In the genomic region with DNA sequence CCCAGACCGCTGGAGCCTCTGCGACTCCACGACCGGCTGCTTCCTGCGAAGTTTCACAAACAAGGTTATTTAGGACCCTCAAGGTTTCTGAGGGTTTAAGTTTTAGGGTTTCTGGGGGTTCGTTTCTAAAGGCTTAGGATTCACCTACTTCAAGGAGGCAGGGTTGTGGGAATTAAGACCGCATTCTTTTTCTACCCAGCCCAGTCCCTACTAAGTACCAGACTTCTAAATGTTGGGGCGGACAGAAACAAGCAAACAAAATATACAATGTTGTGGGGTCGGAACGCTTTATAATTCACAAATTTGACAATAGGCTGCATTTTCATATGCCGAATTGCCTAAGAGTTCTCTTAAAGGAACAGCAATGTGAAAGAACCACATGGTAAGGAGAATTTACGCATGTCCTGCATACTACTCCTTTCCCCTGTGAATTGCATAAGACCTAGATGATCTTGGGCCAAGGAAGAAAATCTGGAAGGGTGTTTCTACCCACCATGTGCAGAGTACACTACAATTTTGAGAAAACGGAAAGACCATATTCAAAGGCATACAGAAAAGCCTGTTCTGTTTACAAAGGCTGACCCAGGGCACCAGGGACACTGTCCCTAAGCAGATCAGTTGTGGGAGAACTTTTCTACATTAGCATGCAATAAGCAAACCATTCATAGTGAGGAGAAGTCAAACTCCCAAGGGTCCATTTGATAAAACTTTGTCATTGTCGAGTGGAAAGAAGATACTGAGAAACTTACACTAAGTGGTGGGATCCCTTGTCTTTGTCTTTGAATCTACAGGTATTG, we compare ENCODE assay signal across 8 cellular contexts.
DNase-seq lines count a peak whose midpoint lies in the region; ATAC-seq and TF ChIP-seq lines count a peak whose summit lies in the region.

No MANE protein-coding gene starts in this region.

- intact Hi-C loops in HCT116 (cut with micrococcal nuclease), result loop anchor here (1.0 kb wide), 1 partner anchor 87 kb away; no protein-coding TSS in a partner anchor
- intact Hi-C loops in sigmoid colon (cut with DNase I), result loop anchor here (1.0 kb wide), 1 partner anchor 87 kb away; no protein-coding TSS in a partner anchor

- TF ChIP-seq RAD21 in HCT116 (IDR thresholded peaks at IDR 0.05; ENCODE audit: low read depth), result no peak

- no peak overlapping the region; the same call in 1 of the 2 replicates for H3K27ac ChIP-seq in HCT116 (ENCODE audit: low read depth, low read length)
- peak overlapping the region; percentile 79 to 91 (median 86) for H3K27ac ChIP-seq in sigmoid colon

- H3K27ac Mint-ChIP-seq in T-cell, result peak overlapping the region; percentile 72 to 100
- H3K27ac Mint-ChIP-seq in glutamatergic neuron (ENCODE audit: unreplicated experiment), result no peak overlapping the region

- CTCF ChIA-PET in HCT116 (lab: Charles Lee) (no interaction called here), T-cell (lab: Charles Lee) (interaction anchor here (0.5 to 2.3 kb wide), 7 partner anchors 52 to 739 kb away, joined by 3 to 14 read pairs (median 8); no protein-coding TSS in a partner anchor)

- H3K36me3 ChIP-seq in HCT116 (ENCODE audit: control insufficient read depth in 1 of 2, insufficient read depth in 2 of 2, low read length in 2 of 2) (no peaks in the 10 kb centered on the region), sigmoid colon (no peaks in the 10 kb centered on the region)

- H3K4me3 ChIP-seq in HCT116 (replicated peaks in 1 of 2; ENCODE audit: low read depth in 1 of 2, low read length in 2 of 2) (peak overlapping the region in 1 of 2 experiments; percentile 59; a peak in 3 of 4 replicates), sigmoid colon (peak overlapping the region; percentile 49 to 75 (median 66))

- no peaks in the 10 kb centered on the region for H3K79me2 ChIP-seq in HCT116 (ENCODE audit: insufficient read depth, low read length)

- no peak for TF ChIP-seq CTCF in HCT116 (IDR thresholded peaks at IDR 0.05 in 2 of 3, conservative IDR thresholded peaks at IDR 0.05 in 1 of 3; ENCODE audit: borderline replicate concordance in 1 of 3, insufficient read depth in 1 of 3, low read depth in 2 of 3, low read length in 2 of 3)
- no peak for TF ChIP-seq CTCF in glutamatergic neuron (IDR thresholded peaks at IDR 0.05; ENCODE audit: partially characterized antibody, unreplicated experiment)
- no peak for TF ChIP-seq CTCF in sigmoid colon (IDR thresholded peaks at IDR 0.05)

- peak in 1 of 4 donors; percentile 36 for TF ChIP-seq EP300 in sigmoid colon (IDR thresholded peaks at IDR 0.05)

- WGBS in sigmoid colon, 2 donors, result 17 to 26% methylated on average over 14 of the region's 14 CpGs

- no peak for DNase-seq in HCT116 (ENCODE audit: low read depth, low spot score)
- DNase-seq in T-cell, result no peak
- DNase-seq in glutamatergic neuron, result no peak
- DNase-seq in sigmoid colon, result no peak
- DNase-seq in GM19240 (ENCODE audit: insufficient read length, low spot score), result no peak
- DNase-seq in nucleus accumbens (lab: John Stamatoyannopoulos, UW), result no peak

- H3K9me3 ChIP-seq in HCT116 (ENCODE audit: control insufficient read depth in 1 of 2, insufficient read depth in 1 of 2, low read depth in 1 of 2, low read length in 2 of 2) (no peaks in the 10 kb centered on the region), sigmoid colon (no peaks in the 10 kb centered on the region)

- RAD21 ChIA-PET in HCT116 (lab: Charles Lee; ENCODE audit: low non-redundant PET in 1 of 2, low total read pairs in 2 of 2, uncharacterized antibody in 2 of 2, unreplicated experiment in 2 of 2), result no interaction called here

- H3K4me1 ChIP-seq in HCT116 (ENCODE audit: control insufficient read depth in 1 of 2, insufficient read depth in 2 of 2, low read length in 2 of 2) (peaks cover 2 to 20% of the 10 kb centered on the region in 2 experiments; a peak in 2 of 4 replicates), sigmoid colon (peaks cover 0 to 67% (median 56%) of the 10 kb centered on the region in 4 donors)

- no peaks in the 10 kb centered on the region for H4K20me1 ChIP-seq in HCT116 (ENCODE audit: insufficient read depth)

- TF ChIP-seq POLR2A in HCT116 (IDR thresholded peaks at IDR 0.05; ENCODE audit: borderline replicate concordance, extremely low read depth, insufficient read depth, insufficient read length) (no peak), sigmoid colon (IDR thresholded peaks at IDR 0.05) (no peak)

- no peak overlapping the region for H3K9ac ChIP-seq in HCT116 (ENCODE audit: low read length)

- H3K4me3 Mint-ChIP-seq in T-cell (peak overlapping the region; percentile 91 to 98 (median 95)), glutamatergic neuron (ENCODE audit: unreplicated experiment) (peak overlapping the region; percentile 74)

- no TSS peak for BruUV-seq in HCT116 (replicated peaks; lab: Mats Ljungman, UMichigan)

- H3K9me2 ChIP-seq in HCT116 (ENCODE audit: insufficient read depth), result no peaks in the 10 kb centered on the region

- H3K9me3 Mint-ChIP-seq in T-cell (no peaks in the 10 kb centered on the region), glutamatergic neuron (ENCODE audit: unreplicated experiment) (peaks cover 3% of the 10 kb centered on the region)

- POLR2A ChIA-PET in HCT116 (lab: Charles Lee), result no interaction called here
- POLR2A ChIA-PET in T-cell (lab: Charles Lee), result interaction anchor here (0.6 to 2.0 kb wide), 6 partner anchors 7 to 134 kb away, joined by 3 to 14 read pairs (median 4); no protein-coding TSS in a partner anchor

- H3K4me1 Mint-ChIP-seq in T-cell, result peaks cover 51 to 60% (median 57%) of the 10 kb centered on the region in 3 donors
- H3K4me1 Mint-ChIP-seq in glutamatergic neuron (ENCODE audit: low read depth, unreplicated experiment), result no peaks in the 10 kb centered on the region

- H3K27me3 ChIP-seq in HCT116 (ENCODE audit: insufficient read depth, low read length) (peaks cover 40% of the 10 kb centered on the region), sigmoid colon (no peaks in the 10 kb centered on the region)

- no peak overlapping the region for H2AFZ ChIP-seq in HCT116 (ENCODE audit: low read depth, low read length, poor library complexity, severe bottlenecking)

- H3K36me3 Mint-ChIP-seq in T-cell (peaks cover 13% of the 10 kb centered on the region), glutamatergic neuron (ENCODE audit: unreplicated experiment) (no peaks in the 10 kb centered on the region)

- H3K4me2 ChIP-seq in HCT116 (ENCODE audit: low read length), result peak overlapping the region; percentile 82

- H3K27me3 Mint-ChIP-seq in T-cell (no peaks in the 10 kb centered on the region), glutamatergic neuron (ENCODE audit: unreplicated experiment) (peaks cover 8% of the 10 kb centered on the region)

- no peak for ATAC-seq in HCT116
- ATAC-seq in T-cell (replicated peaks in 1 of 4), result no peak
- ATAC-seq in HG02981 (IDR thresholded peaks at IDR 0.05; ENCODE audit: unreplicated experiment), result no peak
- no peak for ATAC-seq in HG03442 (IDR thresholded peaks at IDR 0.05; ENCODE audit: unreplicated experiment)

TF ChIP-seq in HCT116, 20 proteins besides CTCF, POLR2A, EP300 and RAD21:
- TF ChIP-seq, protein P1, sequence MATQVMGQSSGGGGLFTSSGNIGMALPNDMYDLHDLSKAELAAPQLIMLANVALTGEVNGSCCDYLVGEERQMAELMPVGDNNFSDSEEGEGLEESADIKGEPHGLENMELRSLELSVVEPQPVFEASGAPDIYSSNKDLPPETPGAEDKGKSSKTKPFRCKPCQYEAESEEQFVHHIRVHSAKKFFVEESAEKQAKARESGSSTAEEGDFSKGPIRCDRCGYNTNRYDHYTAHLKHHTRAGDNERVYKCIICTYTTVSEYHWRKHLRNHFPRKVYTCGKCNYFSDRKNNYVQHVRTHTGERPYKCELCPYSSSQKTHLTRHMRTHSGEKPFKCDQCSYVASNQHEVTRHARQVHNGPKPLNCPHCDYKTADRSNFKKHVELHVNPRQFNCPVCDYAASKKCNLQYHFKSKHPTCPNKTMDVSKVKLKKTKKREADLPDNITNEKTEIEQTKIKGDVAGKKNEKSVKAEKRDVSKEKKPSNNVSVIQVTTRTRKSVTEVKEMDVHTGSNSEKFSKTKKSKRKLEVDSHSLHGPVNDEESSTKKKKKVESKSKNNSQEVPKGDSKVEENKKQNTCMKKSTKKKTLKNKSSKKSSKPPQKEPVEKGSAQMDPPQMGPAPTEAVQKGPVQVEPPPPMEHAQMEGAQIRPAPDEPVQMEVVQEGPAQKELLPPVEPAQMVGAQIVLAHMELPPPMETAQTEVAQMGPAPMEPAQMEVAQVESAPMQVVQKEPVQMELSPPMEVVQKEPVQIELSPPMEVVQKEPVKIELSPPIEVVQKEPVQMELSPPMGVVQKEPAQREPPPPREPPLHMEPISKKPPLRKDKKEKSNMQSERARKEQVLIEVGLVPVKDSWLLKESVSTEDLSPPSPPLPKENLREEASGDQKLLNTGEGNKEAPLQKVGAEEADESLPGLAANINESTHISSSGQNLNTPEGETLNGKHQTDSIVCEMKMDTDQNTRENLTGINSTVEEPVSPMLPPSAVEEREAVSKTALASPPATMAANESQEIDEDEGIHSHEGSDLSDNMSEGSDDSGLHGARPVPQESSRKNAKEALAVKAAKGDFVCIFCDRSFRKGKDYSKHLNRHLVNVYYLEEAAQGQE (IDR thresholded peaks at IDR 0.05; ENCODE audit: low read depth), result no peak
- TF ChIP-seq ZNF274 (IDR thresholded peaks at IDR 0.05; ENCODE audit: low read depth, low read length) (no peak), CEBPB (IDR thresholded peaks at IDR 0.05; ENCODE audit: low read depth) (no peak), YY1 (IDR thresholded peaks at IDR 0.05; ENCODE audit: extremely low read depth, insufficient replicate concordance, low read depth, low read length) (no peak), SIN3A (IDR thresholded peaks at IDR 0.05; ENCODE audit: low read depth) (no peak), POLR2AphosphoS5 (IDR thresholded peaks at IDR 0.05; ENCODE audit: low read depth, low read length) (no peak)
- TF ChIP-seq, protein P2, sequence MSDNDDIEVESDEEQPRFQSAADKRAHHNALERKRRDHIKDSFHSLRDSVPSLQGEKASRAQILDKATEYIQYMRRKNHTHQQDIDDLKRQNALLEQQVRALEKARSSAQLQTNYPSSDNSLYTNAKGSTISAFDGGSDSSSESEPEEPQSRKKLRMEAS (IDR thresholded peaks at IDR 0.05), result no peak
